Comparison of ENCODE assay signal across 22 cellular contexts in genomic region chr1:244590670-244591069, GRCh38.
DNase-seq lines count a peak whose midpoint lies in the region; ATAC-seq, FAIRE-seq and TF ChIP-seq lines count a peak whose summit lies in the region.
"Had no signal": no experiment of that assay in that cellular context is flagged by ENCODE, and none has a peak within 500 bp of the region (broad histone marks: within the 10 kb centered on the region; RNA-seq: fewer than 3 reads in every experiment).

No MANE protein-coding gene starts in this region.

- H3K27me3 ChIP-seq in SK-N-SH (ENCODE audit: insufficient read depth), result no peaks in the 10 kb centered on the region
- H3K27me3 ChIP-seq in H1 (replicated peaks in 1 of 4; ENCODE audit: control insufficient read depth in 3 of 4, extremely low read depth in 1 of 4, insufficient read depth in 3 of 4, low read length in 3 of 4), result no peaks in the 10 kb centered on the region
- H3K27me3 ChIP-seq in BE2C, result no peaks in the 10 kb centered on the region
- H3K27me3 ChIP-seq in aorta (ENCODE audit: control insufficient read depth in 1 of 2, insufficient read depth in 2 of 2, low read length in 1 of 2), result no peaks in the 10 kb centered on the region
- H3K27me3 ChIP-seq: BLaER1 had no signal

- H3K9me3 Mint-ChIP-seq in WTC11, result peaks cover 27% of the 10 kb centered on the region
- H3K9me3 Mint-ChIP-seq: CD8-positive, alpha-beta memory T cell had no signal

- no peak overlapping the region for H3K4me3 ChIP-seq in SK-N-SH (ENCODE audit: low read depth in 2 of 2, low read length in 1 of 2)
- H3K4me3 ChIP-seq in H1 (ENCODE audit: extremely low read depth in 1 of 4, insufficient read depth in 2 of 4, low read depth in 3 of 4, low read length in 4 of 4), result no peak overlapping the region
- H3K4me3 ChIP-seq in BE2C (ENCODE audit: low read depth, low read length), result no peak overlapping the region
- H3K4me3 ChIP-seq in aorta (ENCODE audit: low read length in 2 of 2), result no peak overlapping the region
- H3K4me3 ChIP-seq: A549, BLaER1 had no signal

- H2AK5ac ChIP-seq in H1 (ENCODE audit: low read depth, low read length), result no peak overlapping the region

- H3F3A ChIP-seq in SK-N-SH (replicated peaks; ENCODE audit: insufficient read depth), result no peaks in the 10 kb centered on the region

- CTCF ChIA-PET in SK-N-SH (lab: Yijun Ruan, JAX) (interaction anchor here (1.0 kb wide), 1 partner anchor 13 kb away, joined by 4 read pairs; no protein-coding TSS in a partner anchor), WTC11 (lab: Charles Lee) (no interaction called here), H1 (lab: Charles Lee; ENCODE audit: partially characterized antibody) (no interaction called here)

- no peak overlapping the region for H2BK120ac ChIP-seq in H1 (replicated peaks; ENCODE audit: low read depth, low read length)

- H2AFZ ChIP-seq in SK-N-SH (ENCODE audit: low read depth) (no peak overlapping the region), H1 (ENCODE audit: low read length) (no peak overlapping the region)

- FAIRE-seq in H1 (lab: Jason Lieb, UNC), result no peak
- FAIRE-seq: A549, G401.6, GM12891, GM19239 had no signal

- 54% methylated on average over 2 of the region's 2 CpGs for WGBS in SK-N-SH (ENCODE audit: low lambda C conversion rate)
- WGBS in H1 (ENCODE audit: extremely low coverage in 1 of 2, insufficient coverage in 1 of 2, insufficient read length in 1 of 2, insufficient replicate concordance in 2 of 2, low coverage in 1 of 2, low lambda C conversion rate in 2 of 2, missing lambda C conversion rate in 1 of 2), 2 experiments, result 95% methylated on average over 2 of the region's 2 CpGs; no CpG with 5 or more reads in 1 of the 2 experiments
- WGBS in aorta, 2 donors, result 94 to 96% methylated on average over 2 of the region's 2 CpGs

- TF ChIP-seq POLR2A in H1 (IDR thresholded peaks at IDR 0.05; ENCODE audit: control extremely low read depth in 1 of 2, low read depth in 2 of 2, low read length in 2 of 2), result no peak

- H3K14ac ChIP-seq in H1 (ENCODE audit: insufficient read length), result no peak overlapping the region

- no peaks in the 10 kb centered on the region; the same call in 1 of the 2 replicates for H3K9me2 ChIP-seq in SK-N-SH

- POLR2A ChIA-PET in SK-N-SH (lab: Yijun Ruan, JAX) (no interaction called here), WTC11 (lab: Charles Lee) (no interaction called here), H1 (lab: Charles Lee; ENCODE audit: partially characterized antibody) (no interaction called here)

- no peak for TF ChIP-seq RAD21 in SK-N-SH (IDR thresholded peaks at IDR 0.05; ENCODE audit: low read length)
- no peak for TF ChIP-seq RAD21 in H1 (IDR thresholded peaks at IDR 0.05 in 1 of 2, conservative IDR thresholded peaks at IDR 0.05 in 1 of 2; ENCODE audit: low read depth in 2 of 2, low read length in 2 of 2)

- H3K18ac ChIP-seq in H1 (ENCODE audit: extremely low read depth, low read length), result no peak overlapping the region

- H3K79me1 ChIP-seq in H1 (ENCODE audit: low read depth, low read length), result no peaks in the 10 kb centered on the region

- no peak overlapping the region for H2BK20ac ChIP-seq in H1 (ENCODE audit: low read length)

- H4K20me1 ChIP-seq in SK-N-SH (ENCODE audit: insufficient read depth), result no peaks in the 10 kb centered on the region
- H4K20me1 ChIP-seq in H1 (replicated peaks in 1 of 2; ENCODE audit: control insufficient read depth in 1 of 2, insufficient read depth in 2 of 2, low read length in 2 of 2), result no peaks in the 10 kb centered on the region
- H4K20me1 ChIP-seq: BLaER1 had no signal

- DNase-seq in SK-N-SH, result no peak
- no peak for DNase-seq in WTC11 (ENCODE audit: low spot score)
- DNase-seq in H1 (ENCODE audit: low read depth in 1 of 2, low spot score in 2 of 2), result no peak
- DNase-seq in BE2C, result no peak
- DNase-seq in aorta, result no peak
- DNase-seq: AML-193; C1 segment of cervical spinal cord; CD4-positive, alpha-beta memory T cell; CD4-positive, CD25-positive, alpha-beta regulatory T cell; CD8-positive, alpha-beta memory T cell; COR-L47; DMS79 treated with DMSO at 0.1 percent for 48 hours; GF-D8 had no signal

- H4K91ac ChIP-seq in H1 (replicated peaks; ENCODE audit: insufficient read length, low read length), result no peak overlapping the region

- H3K4me3 Mint-ChIP-seq in WTC11, result no peak overlapping the region
- H3K4me3 Mint-ChIP-seq: B cell; CD14-positive monocyte; CD4-positive, alpha-beta memory T cell; CD4-positive, CD25-positive, alpha-beta regulatory T cell; CD8-positive, alpha-beta memory T cell had no signal

- H3K27ac ChIP-seq in SK-N-SH (ENCODE audit: low read depth in 2 of 2, low read length in 1 of 2), result no peak overlapping the region
- H3K27ac ChIP-seq in H1 (ENCODE audit: low read depth, low read length), result no peak overlapping the region
- no peak overlapping the region for H3K27ac ChIP-seq in aorta (ENCODE audit: low read depth in 1 of 2, low read length in 2 of 2)
- H3K27ac ChIP-seq: 22Rv1, A549, BLaER1 had no signal

- no peak overlapping the region for H3K23ac ChIP-seq in H1 (ENCODE audit: insufficient read length)

- H3K4ac ChIP-seq in H1 (replicated peaks; ENCODE audit: insufficient read length, low read depth, low read length), result no peak overlapping the region

- H3K23me2 ChIP-seq in H1 (ENCODE audit: low read depth, low read length), result no peaks in the 10 kb centered on the region

- no peak overlapping the region for H4K5ac ChIP-seq in H1 (ENCODE audit: insufficient read length, low read depth, low read length)

- H3K9ac ChIP-seq in SK-N-SH, result no peak overlapping the region
- H3K9ac ChIP-seq in H1 (replicated peaks in 1 of 4; ENCODE audit: extremely low read depth in 1 of 4, low read depth in 3 of 4, low read length in 3 of 4), result no peak overlapping the region
- H3K9ac ChIP-seq: BLaER1 had no signal

- H3K56ac ChIP-seq in H1 (replicated peaks; ENCODE audit: insufficient read length, low read depth, low read length), result no peak overlapping the region

- no peak overlapping the region for H2BK5ac ChIP-seq in H1 (ENCODE audit: low read depth, low read length)

- no peaks in the 10 kb centered on the region for H3K27me3 Mint-ChIP-seq in WTC11 (ENCODE audit: low read depth)
- H3K27me3 Mint-ChIP-seq: B cell had no signal

- H3K9me3 ChIP-seq in SK-N-SH (no peaks in the 10 kb centered on the region), H1 (ENCODE audit: insufficient read depth in 2 of 2, low read depth in 1 of 2, low read length in 1 of 2) (peaks cover 0 to 3% of the 10 kb centered on the region in 2 experiments; a peak in 1 of 4 replicates), BE2C (no peaks in the 10 kb centered on the region), aorta (ENCODE audit: control insufficient read depth, low read length) (no peaks in the 10 kb centered on the region)

- no peak overlapping the region for H3K27ac Mint-ChIP-seq in WTC11
- H3K27ac Mint-ChIP-seq: B cell; CD14-positive monocyte; CD4-positive, alpha-beta memory T cell; CD4-positive, CD25-positive, alpha-beta regulatory T cell; CD8-positive, alpha-beta memory T cell had no signal

- H3K36me3 ChIP-seq in SK-N-SH (replicated peaks in 1 of 2; ENCODE audit: control insufficient read depth in 1 of 2, insufficient read depth in 2 of 2, low read length in 1 of 2), result no peaks in the 10 kb centered on the region
- H3K36me3 ChIP-seq in H1 (ENCODE audit: control insufficient read depth in 2 of 4, insufficient read depth in 4 of 4, low read length in 3 of 4), result no peaks in the 10 kb centered on the region
- no peaks in the 10 kb centered on the region for H3K36me3 ChIP-seq in BE2C
- no peaks in the 10 kb centered on the region for H3K36me3 ChIP-seq in aorta (ENCODE audit: control insufficient read depth in 1 of 2, insufficient read depth in 2 of 2, low read length in 1 of 2)
- H3K36me3 ChIP-seq: BLaER1 had no signal

- no peaks in the 10 kb centered on the region for H3K79me2 ChIP-seq in SK-N-SH (ENCODE audit: insufficient read depth)
- no peaks in the 10 kb centered on the region for H3K79me2 ChIP-seq in H1 (ENCODE audit: control insufficient read depth in 1 of 2, insufficient read depth in 2 of 2, low read length in 2 of 2)

- no peak overlapping the region for H4K8ac ChIP-seq in H1 (ENCODE audit: extremely low read depth, insufficient read depth, low read length)

- H3K4me2 ChIP-seq in SK-N-SH, result no peak overlapping the region
- no peak overlapping the region for H3K4me2 ChIP-seq in H1 (ENCODE audit: insufficient read depth in 1 of 2, low read depth in 2 of 2, low read length in 2 of 2)
- H3K4me2 ChIP-seq: A549, BLaER1 had no signal

- no peak overlapping the region for H2BK15ac ChIP-seq in H1 (ENCODE audit: low read length)

- TF ChIP-seq CTCF in SK-N-SH (IDR thresholded peaks at IDR 0.05), result no peak
- no peak for TF ChIP-seq CTCF in WTC11 (IDR thresholded peaks at IDR 0.05)
- TF ChIP-seq CTCF in H1 (IDR thresholded peaks at IDR 0.05; ENCODE audit: control extremely low read depth in 1 of 3, insufficient read depth in 1 of 3, low read depth in 1 of 3, low read length in 3 of 3), result no peak
- no peak for TF ChIP-seq CTCF in BE2C (IDR thresholded peaks at IDR 0.05; ENCODE audit: low read depth, low read length)

- no peaks in the 10 kb centered on the region for H3K4me1 Mint-ChIP-seq in WTC11
- H3K4me1 Mint-ChIP-seq: B cell; CD14-positive monocyte; CD4-positive, alpha-beta memory T cell; CD4-positive, CD25-positive, alpha-beta regulatory T cell; CD8-positive, alpha-beta memory T cell had no signal

- ATAC-seq in SK-N-SH treated with all-trans-retinoic acid at 6 μM for 48 hours (no peak), WTC11 (no peak), aorta (ENCODE audit: low FRiP score) (no peak)
- ATAC-seq: A549 had no signal

- no peaks in the 10 kb centered on the region for H3K4me1 ChIP-seq in SK-N-SH (ENCODE audit: control insufficient read depth in 1 of 2, insufficient read depth in 2 of 2, low read depth in 1 of 2, low read length in 1 of 2)
- H3K4me1 ChIP-seq in H1 (replicated peaks in 1 of 4; ENCODE audit: control insufficient read depth in 3 of 4, insufficient read depth in 4 of 4, low read length in 3 of 4), result no peaks in the 10 kb centered on the region
- no peaks in the 10 kb centered on the region for H3K4me1 ChIP-seq in BE2C
- H3K4me1 ChIP-seq in aorta (ENCODE audit: control insufficient read depth in 1 of 2, insufficient read depth in 2 of 2, low read length in 2 of 2), result no peaks in the 10 kb centered on the region

- H2BK12ac ChIP-seq in H1 (ENCODE audit: low read depth, low read length), result no peak overlapping the region

- peaks cover 14% of the 10 kb centered on the region for H3K36me3 Mint-ChIP-seq in WTC11
- H3K36me3 Mint-ChIP-seq: CD14-positive monocyte; CD4-positive, alpha-beta memory T cell; CD4-positive, CD25-positive, alpha-beta regulatory T cell had no signal

- TF ChIP-seq EP300 in SK-N-SH (IDR thresholded peaks at IDR 0.05; ENCODE audit: borderline replicate concordance in 1 of 2, low read depth in 1 of 2, low read length in 1 of 2) (no peak), H1 (IDR thresholded peaks at IDR 0.05; ENCODE audit: borderline replicate concordance in 1 of 2, low read depth in 2 of 2, low read length in 2 of 2) (no peak)

- intact Hi-C loops in aorta (cut with DNase I), result no loop called here

TF ChIP-seq in SK-N-SH treated with all-trans-retinoic acid at 6 μM for 48 hours, 23 proteins besides CTCF, POLR2A, EP300 and RAD21 (continues in another document):
- peak; percentile 93 for TF ChIP-seq ZNF8 (CRISPR knock-in tag; IDR thresholded peaks at IDR 0.05)

TF ChIP-seq in H1, 55 proteins besides CTCF, POLR2A, EP300 and RAD21 (continues in another document):
- no peak for TF ChIP-seq SP2 (IDR thresholded peaks at IDR 0.05; ENCODE audit: low read length)
- TF ChIP-seq HDAC6 (IDR thresholded peaks at IDR 0.05; ENCODE audit: low read depth, low read length), result no peak
- TF ChIP-seq CBX8 (IDR thresholded peaks at IDR 0.05; ENCODE audit: borderline replicate concordance, low read depth, low read length), result no peak
